Comparison of ENCODE assay signal across 28 cellular contexts in the genomic region with DNA sequence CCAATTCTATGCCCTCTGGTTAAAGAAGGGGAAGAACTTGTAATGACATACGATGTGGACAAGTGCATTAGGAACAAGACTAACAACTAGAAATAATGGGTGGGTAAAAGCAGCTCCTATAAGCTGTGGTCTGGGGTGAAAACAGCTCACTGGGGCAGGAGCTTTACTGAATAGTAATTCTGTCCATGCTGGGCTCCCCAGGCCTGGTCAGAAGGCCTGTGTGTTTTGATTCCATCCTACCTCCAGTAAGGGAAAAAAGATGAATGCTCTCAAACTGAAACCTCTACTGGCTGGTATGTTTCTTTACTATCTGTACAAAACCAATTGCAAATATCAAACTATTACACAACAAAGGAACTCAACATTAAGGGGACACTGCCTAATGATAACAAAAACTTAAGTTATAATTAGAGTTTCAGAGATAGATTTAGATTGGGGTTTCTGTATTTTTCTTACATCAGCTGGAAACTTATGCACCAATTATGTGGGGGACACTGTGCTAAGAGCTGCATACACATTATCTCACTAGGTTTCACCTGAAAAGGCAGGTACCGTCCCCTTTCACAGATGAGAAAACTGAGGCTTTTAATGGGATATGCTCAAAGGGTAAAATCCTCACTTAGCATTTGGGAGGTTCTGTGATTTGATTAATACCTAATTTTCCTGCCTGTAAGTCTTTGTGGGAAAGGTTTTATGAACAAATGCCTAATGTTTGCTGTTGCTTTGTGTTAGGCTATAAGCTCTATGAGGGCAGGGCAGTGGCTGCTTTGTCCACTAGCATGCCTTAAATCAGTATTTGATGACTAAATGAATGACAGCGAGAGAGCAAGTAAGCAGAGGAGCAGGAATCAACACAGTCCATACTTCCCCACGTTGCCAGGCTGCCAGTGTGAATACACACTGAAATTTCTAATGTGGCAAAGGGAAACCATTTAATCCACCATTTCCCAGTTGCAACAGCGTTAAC. TPM values are rescaled to one million over a fixed set of nuclear protein-coding genes. Genes with fewer than 3 reads are reported as not detected.
A peak's percentile ranks its signal among the peaks of the same experiment; 100 is the strongest.
DNase-seq lines count a peak whose midpoint lies in the region; ATAC-seq, FAIRE-seq and TF ChIP-seq lines count a peak whose summit lies in the region.
"Had no signal": no experiment of that assay in that cellular context is flagged by ENCODE, and none has a peak within 500 bp of the region (broad histone marks: within the 10 kb centered on the region; RNA-seq: fewer than 3 reads in every experiment).

No MANE protein-coding gene starts in this region.

- peak overlapping the region; percentile 20 for H3K27ac Mint-ChIP-seq in activated T-helper 1 cell treated with anti-CD3 and anti-CD28 coated beads, Interleukin-12 subunit alpha, Interleukin-12 subunit beta, Interleukin-2, Interleukin-4 antibody, amounts not matched to agents 30 ng/mL and 10 ng/mL and 1 ng/mL, durations not matched to agents 14 hours and 24 hours and 36 hours
- H3K27ac Mint-ChIP-seq in natural killer cell: peak overlapping the region; percentile 71 to 75
- H3K27ac Mint-ChIP-seq: mesothelial cell of epicardium, T-helper 17 cell had no signal

- H3K27ac ChIP-seq in transverse colon: no peak overlapping the region
- H3K27ac ChIP-seq in hepatocyte: no peak overlapping the region
- H3K27ac ChIP-seq: KMS-11, prostate gland, upper lobe of right lung had no signal

- TF ChIP-seq CTCF in natural killer cell (IDR thresholded peaks at IDR 0.05) (no peak), transverse colon (IDR thresholded peaks at IDR 0.05) (no peak), hepatocyte (IDR thresholded peaks at IDR 0.05; ENCODE audit: poor library complexity) (no peak)

- H3K27me3 Mint-ChIP-seq in activated T-helper 1 cell treated with anti-CD3 and anti-CD28 coated beads, Interleukin-12 subunit alpha, Interleukin-12 subunit beta, Interleukin-2, Interleukin-4 antibody, amounts not matched to agents 30 ng/mL and 10 ng/mL and 1 ng/mL, durations not matched to agents 14 hours and 24 hours and 36 hours (ENCODE audit: insufficient read depth): no peaks in the 10 kb centered on the region
- peaks cover 0 to 6% of the 10 kb centered on the region in 2 donors for H3K27me3 Mint-ChIP-seq in natural killer cell (ENCODE audit: low read depth in 2 of 2)
- H3K27me3 Mint-ChIP-seq: CD4-positive, CD25-positive, alpha-beta regulatory T cell; T-helper 17 cell had no signal

- H3K9me3 ChIP-seq in transverse colon (no peaks in the 10 kb centered on the region), hepatocyte (ENCODE audit: low read depth) (no peaks in the 10 kb centered on the region)
- H3K9me3 ChIP-seq: prostate gland, upper lobe of right lung had no signal

- TF ChIP-seq POLR2A in GM12891 (IDR thresholded peaks at IDR 0.05; ENCODE audit: low read depth, low read length) (no peak), transverse colon (IDR thresholded peaks at IDR 0.05) (no peak), H54 (IDR thresholded peaks at IDR 0.05; ENCODE audit: low read depth, low read length) (no peak)

- DNase-seq in GM12891 (ENCODE audit: insufficient read length, low spot score) (no peak), natural killer cell (no peak), transverse colon (no peak), H54 (ENCODE audit: insufficient read length, low spot score) (no peak), hepatocyte (ENCODE audit: low spot score) (no peak)
- no peak for DNase-seq in activated T-helper 1 cell treated with anti-CD3 and anti-CD28 coated beads, Interleukin-12 subunit alpha, Interleukin-12 subunit beta, Interleukin-2, Interleukin-4 antibody, amounts not matched to agents 30 ng/mL and 10 ng/mL and 1 ng/mL, durations not matched to agents 14 hours and 24 hours and 36 hours (ENCODE audit: low spot score)
- DNase-seq: activated CD4-positive, alpha-beta T cell treated with anti-CD3 and anti-CD28 coated beads, Interleukin-2, amount 50 U/mL, for 1 hour; activated naive CD4-positive, alpha-beta T cell treated with Interleukin-2 at 50 U/mL for 16 hours; activated T-cell treated with anti-CD3 and anti-CD28 coated beads for 4 hours; anterior cingulate cortex; CD4-positive, CD25-positive, alpha-beta regulatory T cell; cerebellar nuclear complex; DMS153; effector memory CD4-positive, alpha-beta T cell; left colon; MV-4-11; NCI-H187; NCI-H345; stimulated activated naive CD8-positive, alpha-beta T cell treated with anti-CD3 and anti-CD28 coated beads, Interleukin-15, Interleukin-2, amounts not matched to agents 100 U/mL and 50 U/mL, for 24 hours; T-helper 17 cell; upper lobe of right lung had no signal

- no peak for TF ChIP-seq EP300 in transverse colon (IDR thresholded peaks at IDR 0.05; ENCODE audit: low read depth)

- peaks cover 2% of the 10 kb centered on the region for H4K20me1 ChIP-seq in hepatocyte (ENCODE audit: insufficient read depth, poor library complexity, severe bottlenecking)

- H3K4me1 ChIP-seq in transverse colon: peaks cover 0 to 11% (median 2%) of the 10 kb centered on the region in 4 donors
- no peaks in the 10 kb centered on the region for H3K4me1 ChIP-seq in hepatocyte (ENCODE audit: insufficient read depth)
- H3K4me1 ChIP-seq: prostate gland, upper lobe of right lung had no signal

- H3K36me3 ChIP-seq in transverse colon (no peaks in the 10 kb centered on the region), hepatocyte (replicated peaks; ENCODE audit: insufficient read depth, low read depth) (no peaks in the 10 kb centered on the region)
- H3K36me3 ChIP-seq: prostate gland had no signal

- 86 to 90% methylated on average over 3 to 5 of the region's 5 CpGs for WGBS in transverse colon (ENCODE audit: low coverage in 1 of 2), 2 donors
- WGBS in hepatocyte (ENCODE audit: low lambda C conversion rate, missing lambda C conversion rate): 91% methylated on average over 5 of the region's 5 CpGs

- peaks cover 27% of the 10 kb centered on the region for H3K4me1 Mint-ChIP-seq in activated T-helper 1 cell treated with anti-CD3 and anti-CD28 coated beads, Interleukin-12 subunit alpha, Interleukin-12 subunit beta, Interleukin-2, Interleukin-4 antibody, amounts not matched to agents 30 ng/mL and 10 ng/mL and 1 ng/mL, durations not matched to agents 14 hours and 24 hours and 36 hours (ENCODE audit: low read depth)
- H3K4me1 Mint-ChIP-seq in natural killer cell: peaks cover 28 to 29% of the 10 kb centered on the region in 2 donors
- H3K4me1 Mint-ChIP-seq: mesothelial cell of epicardium had no signal

- H2AFZ ChIP-seq in hepatocyte: no peak overlapping the region

- H3K27me3 ChIP-seq in transverse colon (no peaks in the 10 kb centered on the region), hepatocyte (no peaks in the 10 kb centered on the region)
- H3K27me3 ChIP-seq: upper lobe of right lung had no signal

- H3K4me3 Mint-ChIP-seq in activated T-helper 1 cell treated with anti-CD3 and anti-CD28 coated beads, Interleukin-12 subunit alpha, Interleukin-12 subunit beta, Interleukin-2, Interleukin-4 antibody, amounts not matched to agents 30 ng/mL and 10 ng/mL and 1 ng/mL, durations not matched to agents 14 hours and 24 hours and 36 hours: no peak overlapping the region
- peak overlapping the region; percentile 22 for H3K4me3 Mint-ChIP-seq in natural killer cell
- H3K4me3 Mint-ChIP-seq: CD4-positive, CD25-positive, alpha-beta regulatory T cell; mesothelial cell of epicardium; nephron; T-helper 17 cell had no signal

- FAIRE-seq in GM12891 (lab: Jason Lieb, UNC) (peak; percentile 68), H54 (lab: Jason Lieb, UNC) (no peak)
- FAIRE-seq: GM12892 had no signal

- peaks cover 45% of the 10 kb centered on the region for H3K36me3 Mint-ChIP-seq in activated T-helper 1 cell treated with anti-CD3 and anti-CD28 coated beads, Interleukin-12 subunit alpha, Interleukin-12 subunit beta, Interleukin-2, Interleukin-4 antibody, amounts not matched to agents 30 ng/mL and 10 ng/mL and 1 ng/mL, durations not matched to agents 14 hours and 24 hours and 36 hours (ENCODE audit: low read depth)
- peaks cover 7% of the 10 kb centered on the region for H3K36me3 Mint-ChIP-seq in natural killer cell
- H3K36me3 Mint-ChIP-seq: mesothelial cell of epicardium had no signal

- H3K79me2 ChIP-seq in hepatocyte: peaks cover 58% of the 10 kb centered on the region

- ATAC-seq in GM21381 (IDR thresholded peaks at IDR 0.05; ENCODE audit: unreplicated experiment): peak; percentile 28
- peak in 1 of 3 donors; percentile 12 for ATAC-seq in natural killer cell
- no peak for ATAC-seq in HG03378 (IDR thresholded peaks at IDR 0.05; ENCODE audit: unreplicated experiment)
- ATAC-seq: left colon; stimulated activated naive CD8-positive, alpha-beta T cell treated with anti-CD3 and anti-CD28 coated beads, Interleukin-15, Interleukin-2, amounts not matched to agents 100 U/mL and 50 U/mL, for 24 hours; T-helper 17 cell; upper lobe of right lung had no signal

- H3K9me2 ChIP-seq in hepatocyte (replicated peaks; ENCODE audit: insufficient read depth): no peaks in the 10 kb centered on the region

- H3K9me3 Mint-ChIP-seq in activated T-helper 1 cell treated with anti-CD3 and anti-CD28 coated beads, Interleukin-12 subunit alpha, Interleukin-12 subunit beta, Interleukin-2, Interleukin-4 antibody, amounts not matched to agents 30 ng/mL and 10 ng/mL and 1 ng/mL, durations not matched to agents 14 hours and 24 hours and 36 hours: no peaks in the 10 kb centered on the region
- H3K9me3 Mint-ChIP-seq in natural killer cell: no peaks in the 10 kb centered on the region
- H3K9me3 Mint-ChIP-seq: CD4-positive, CD25-positive, alpha-beta regulatory T cell; mesothelial cell of epicardium; nephron had no signal

- in situ Hi-C loops in transverse colon (cut with MboI; ENCODE audit: low pct_ligation_motif_present in 1 of 4, low pct_unique_long_range_greater_than_20kb in 1 of 4, low sequenced_read_pairs in 3 of 4): no loop called here

- no peak overlapping the region for H3K4me3 ChIP-seq in transverse colon
- no peak overlapping the region for H3K4me3 ChIP-seq in hepatocyte
- H3K4me3 ChIP-seq: prostate gland, upper lobe of right lung had no signal

- intact Hi-C loops in activated T-helper 1 cell treated with anti-CD3 and anti-CD28 coated beads, Interleukin-12 subunit alpha, Interleukin-12 subunit beta, Interleukin-2, Interleukin-4 antibody, amounts not matched to agents 30 ng/mL and 10 ng/mL and 1 ng/mL, durations not matched to agents 14 hours and 24 hours and 36 hours (cut with micrococcal nuclease): no loop called here
- intact Hi-C loops in natural killer cell (cut with micrococcal nuclease) (loop anchor here (5.0 kb wide), 1 partner anchor 54 kb away; a partner anchor contains a TSS), transverse colon (cut with DNase I; ENCODE audit: low total_unique reads) (no loop called here)

- no peak overlapping the region for H3K4me2 ChIP-seq in hepatocyte
- H3K4me2 ChIP-seq: KMS-11 had no signal

TF ChIP-seq in GM12891, 5 proteins besides CTCF, POLR2A, EP300 and RAD21 (continues in another document):
- TF ChIP-seq POLR2AphosphoS5 (IDR thresholded peaks at IDR 0.05; ENCODE audit: low read depth, low read length): no peak

RNA-seq across cellular contexts. Expression of a gene that starts 53.6 kb away (rescaled TPM):
- polyA plus RNA-seq in GM12891 (2012; ENCODE audit: low read depth, missing spikeins): 19.1 TPM
- 93.9 and 97.6 TPM in 2 replicates for total RNA-seq in activated T-helper 1 cell treated with anti-CD3 and anti-CD28 coated beads, Interleukin-12 subunit alpha, Interleukin-12 subunit beta, Interleukin-2, Interleukin-4 antibody, amounts not matched to agents 30 ng/mL and 10 ng/mL and 1 ng/mL, durations not matched to agents 14 hours and 24 hours and 36 hours
- total RNA-seq in natural killer cell (10 to 100 TPM; 52.8 to 78.2 (median 69.4) TPM), transverse colon (10 to 100 TPM in 3 of 4 donors, 1 to 10 TPM in 1; 5.8 to 46.8 (median 19.7) TPM), hepatocyte (51.1 and 56.0 TPM in 2 replicates)
- 31.9 and 34.6 TPM in 2 replicates for polyA plus RNA-seq in hepatocyte
